In the genomic region with DNA sequence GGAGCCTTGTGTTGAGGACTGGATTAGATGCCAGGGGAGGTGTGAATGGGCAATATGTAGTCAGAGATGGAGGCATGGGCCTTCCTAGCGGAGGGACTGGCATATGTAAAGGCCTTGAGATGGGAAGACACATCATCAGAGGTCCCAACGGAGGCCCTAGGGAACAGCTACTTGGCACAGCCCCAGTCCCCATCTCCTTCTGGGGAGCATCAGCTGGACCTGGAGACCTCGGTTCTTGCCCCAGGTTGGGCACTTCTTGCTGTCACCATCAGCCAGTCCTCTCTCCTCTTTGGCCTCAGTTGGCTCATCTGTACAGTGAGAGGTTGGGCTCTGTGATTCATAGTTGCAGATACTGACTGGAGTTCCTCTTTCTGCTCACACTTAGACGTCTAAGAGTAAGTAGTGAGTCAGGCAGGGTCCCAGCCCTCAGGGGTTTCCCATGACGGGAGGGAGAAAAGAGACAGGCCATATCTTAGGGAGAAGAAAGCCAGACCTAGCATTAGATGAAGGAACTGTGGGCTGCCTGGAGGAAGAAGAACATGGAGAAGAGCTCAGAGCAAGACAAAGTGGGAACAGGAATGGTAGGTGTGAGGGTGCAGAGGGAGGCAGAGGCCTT, we compare ENCODE assay signal across 10 cellular contexts. TPM values are rescaled to one million over a fixed set of nuclear protein-coding genes. Genes with fewer than 3 reads are reported as not detected.
DNase-seq lines count a peak whose midpoint lies in the region; ATAC-seq and TF ChIP-seq lines count a peak whose summit lies in the region.
"Had no signal": no experiment of that assay in that cellular context is flagged by ENCODE, and none has a peak within 500 bp of the region (broad histone marks: within the 10 kb centered on the region; RNA-seq: fewer than 3 reads in every experiment).

No MANE protein-coding gene starts in this region.

- peak overlapping the region; percentile 84 to 89 for H3K27ac ChIP-seq in breast epithelium
- H3K27ac ChIP-seq: C4-2B had no signal

- CTCF ChIA-PET in MCF 10A (lab: Yijun Ruan, JAX), result no interaction called here

- H3K4me3 ChIP-seq in breast epithelium (no peak overlapping the region), epithelial cell of esophagus (ENCODE audit: low read length) (no peak overlapping the region)
- H3K4me3 ChIP-seq: colonic mucosa had no signal

- intact Hi-C loops in breast epithelium (cut with DNase I; ENCODE audit: low total_unique reads) (no loop called here), MCF 10A (cut with micrococcal nuclease) (no loop called here)

- H3K27me3 Mint-ChIP-seq in MCF 10A (ENCODE audit: insufficient read depth, unreplicated experiment), result no peaks in the 10 kb centered on the region
- H3K27me3 Mint-ChIP-seq in stimulated activated naive CD8-positive, alpha-beta T cell treated with anti-CD3 and anti-CD28 coated beads, Interleukin-15, Interleukin-2, amounts not matched to agents 100 ng/mL and 50 ng/mL, for 24 hours, result no peaks in the 10 kb centered on the region
- H3K27me3 Mint-ChIP-seq in osteocyte (ENCODE audit: unreplicated experiment), result no peaks in the 10 kb centered on the region

- H3K4me3 Mint-ChIP-seq in MCF 10A (ENCODE audit: unreplicated experiment), result no peak overlapping the region
- peak overlapping the region; percentile 2 for H3K4me3 Mint-ChIP-seq in stimulated activated naive CD8-positive, alpha-beta T cell treated with anti-CD3 and anti-CD28 coated beads, Interleukin-15, Interleukin-2, amounts not matched to agents 100 ng/mL and 50 ng/mL, for 24 hours
- H3K4me3 Mint-ChIP-seq in osteocyte (ENCODE audit: unreplicated experiment), result no peak overlapping the region

- TF ChIP-seq POLR2A in breast epithelium (IDR thresholded peaks at IDR 0.05), result no peak

- no peak for ATAC-seq in HG03469 (IDR thresholded peaks at IDR 0.05; ENCODE audit: unreplicated experiment)

- H3K9me3 ChIP-seq in breast epithelium, result no peaks in the 10 kb centered on the region
- H3K9me3 ChIP-seq: colonic mucosa had no signal

- no peaks in the 10 kb centered on the region for H3K36me3 Mint-ChIP-seq in MCF 10A (ENCODE audit: insufficient read depth, unreplicated experiment)
- no peaks in the 10 kb centered on the region for H3K36me3 Mint-ChIP-seq in stimulated activated naive CD8-positive, alpha-beta T cell treated with anti-CD3 and anti-CD28 coated beads, Interleukin-15, Interleukin-2, amounts not matched to agents 100 ng/mL and 50 ng/mL, for 24 hours (ENCODE audit: low read depth)
- H3K36me3 Mint-ChIP-seq in osteocyte (ENCODE audit: unreplicated experiment), result no peaks in the 10 kb centered on the region

- POLR2A ChIA-PET in MCF 10A (lab: Yijun Ruan, JAX), result no interaction called here

- DNase-seq in breast epithelium (ENCODE audit: low spot score in 2 of 2), result no peak
- DNase-seq in MCF 10A (ENCODE audit: unreplicated experiment), result no peak
- DNase-seq in SKM-1 (lab: John Stamatoyannopoulos, UW; ENCODE audit: unreplicated experiment), result peak; percentile 66
- peak; percentile 85 for DNase-seq in epithelial cell of esophagus (ENCODE audit: low read depth)
- no peak for DNase-seq in NCI-H345 treated with DMSO at 0.1 percent for 48 hours (lab: John Stamatoyannopoulos, UW; ENCODE audit: unreplicated experiment)
- no peak for DNase-seq in osteocyte (ENCODE audit: extremely low spot score, unreplicated experiment)
- DNase-seq: colonic mucosa had no signal

- no TSS peak for BruUV-seq in MCF 10A (replicated peaks; lab: Mats Ljungman, UMichigan)

- peaks cover 17% of the 10 kb centered on the region in 2 donors for H3K4me1 ChIP-seq in breast epithelium

- no peak for TF ChIP-seq CTCF in breast epithelium (IDR thresholded peaks at IDR 0.05)
- no peak for TF ChIP-seq CTCF in MCF 10A (IDR thresholded peaks at IDR 0.05; ENCODE audit: unreplicated experiment)
- TF ChIP-seq CTCF in epithelial cell of esophagus (IDR thresholded peaks at IDR 0.05; ENCODE audit: insufficient read depth, low read depth, low read length, missing control alignments), result no peak
- TF ChIP-seq CTCF in osteocyte (IDR thresholded peaks at IDR 0.05), result no peak

- H3K27ac Mint-ChIP-seq in MCF 10A (ENCODE audit: low read depth, unreplicated experiment) (no peak overlapping the region), osteocyte (ENCODE audit: unreplicated experiment) (no peak overlapping the region)
- peak overlapping the region; percentile 40 for H3K27ac Mint-ChIP-seq in stimulated activated naive CD8-positive, alpha-beta T cell treated with anti-CD3 and anti-CD28 coated beads, Interleukin-15, Interleukin-2, amounts not matched to agents 100 ng/mL and 50 ng/mL, for 24 hours

- no peaks in the 10 kb centered on the region for H3K4me1 Mint-ChIP-seq in MCF 10A (ENCODE audit: insufficient read depth, unreplicated experiment)
- peaks cover 48% of the 10 kb centered on the region for H3K4me1 Mint-ChIP-seq in stimulated activated naive CD8-positive, alpha-beta T cell treated with anti-CD3 and anti-CD28 coated beads, Interleukin-15, Interleukin-2, amounts not matched to agents 100 ng/mL and 50 ng/mL, for 24 hours (ENCODE audit: low read depth)
- H3K4me1 Mint-ChIP-seq in osteocyte (ENCODE audit: unreplicated experiment), result peaks cover 18% of the 10 kb centered on the region

- H3K36me3 ChIP-seq in breast epithelium, result no peaks in the 10 kb centered on the region
- H3K36me3 ChIP-seq: colonic mucosa had no signal

- H3K9me3 Mint-ChIP-seq in MCF 10A (ENCODE audit: unreplicated experiment) (no peaks in the 10 kb centered on the region), osteocyte (ENCODE audit: unreplicated experiment) (no peaks in the 10 kb centered on the region)
- no peaks in the 10 kb centered on the region for H3K9me3 Mint-ChIP-seq in stimulated activated naive CD8-positive, alpha-beta T cell treated with anti-CD3 and anti-CD28 coated beads, Interleukin-15, Interleukin-2, amounts not matched to agents 100 ng/mL and 50 ng/mL, for 24 hours

- H3K27me3 ChIP-seq in breast epithelium, result no peaks in the 10 kb centered on the region
- H3K27me3 ChIP-seq: colonic mucosa had no signal

RNA-seq across cellular contexts. Expression of a gene that starts 3.4 kb away (rescaled TPM):
- total RNA-seq in breast epithelium (10 to 100 TPM; 33.4 to 82.8 (median 47.9) TPM), MCF 10A (2022) (0.65 and 1.0 TPM in 2 replicates), osteocyte (169 TPM in 2 replicates)

RNA-seq across cellular contexts. Expression of a gene that starts 22.8 kb away (rescaled TPM):
- 10 to 100 TPM in 2 of 3 donors, 1 to 10 TPM in 1; 8.8 to 15.8 (median 10.2) TPM for total RNA-seq in breast epithelium
- 13.4 and 19.0 TPM in 2 replicates for total RNA-seq in MCF 10A (2022)
- 8.5 and 8.8 TPM in 2 replicates for total RNA-seq in osteocyte

RNA-seq across cellular contexts. Expression of a gene that starts 22.9 kb away (rescaled TPM):
- total RNA-seq in breast epithelium (1 to 10 TPM; 1.4 to 3.9 (median 3.4) TPM), MCF 10A (2022) (2.0 and 2.3 TPM in 2 replicates), osteocyte (3.5 and 4.4 TPM in 2 replicates)

RNA-seq across cellular contexts. Expression of a gene that starts 47.6 kb away (rescaled TPM):
- total RNA-seq in breast epithelium, result 10 to 100 TPM; 31.8 to 87.5 (median 87.4) TPM
- 39.7 and 62.9 TPM in 2 replicates for total RNA-seq in MCF 10A (2022)
- total RNA-seq in osteocyte, result 77.5 and 79.2 TPM in 2 replicates

RNA-seq across cellular contexts. Expression of a gene that starts 54.8 kb away (rescaled TPM):
- total RNA-seq in breast epithelium (100 to 1,000 TPM in 1 of 3 donors, 10 to 100 TPM in 2; 86.9 to 123 (median 95.1) TPM), MCF 10A (2022) (52.6 and 56.2 TPM in 2 replicates), osteocyte (71.2 and 77.4 TPM in 2 replicates)

Comparison
In these comparisons a context has a peak if more than half of its experiments do, and no peak if none do; other contexts are left out.
1. RNA of a gene that starts 3.4 kb away (total RNA-seq): 169 TPM in osteocyte and 33.4 to 82.8 TPM in breast epithelium; 0.65 to 1.0 TPM in MCF 10A; every median in the first group is over 10 times any median in the second.
2. DNase-seq: peak in SKM-1 (single experiment) and epithelial cell of esophagus (single experiment); none in breast epithelium (0 of 2), MCF 10A (single experiment), NCI-H345 treated with DMSO at 0.1 percent for 48 hours (single experiment) and osteocyte (single experiment).